20 cellular contexts compared by ENCODE assay signal in the genomic region with DNA sequence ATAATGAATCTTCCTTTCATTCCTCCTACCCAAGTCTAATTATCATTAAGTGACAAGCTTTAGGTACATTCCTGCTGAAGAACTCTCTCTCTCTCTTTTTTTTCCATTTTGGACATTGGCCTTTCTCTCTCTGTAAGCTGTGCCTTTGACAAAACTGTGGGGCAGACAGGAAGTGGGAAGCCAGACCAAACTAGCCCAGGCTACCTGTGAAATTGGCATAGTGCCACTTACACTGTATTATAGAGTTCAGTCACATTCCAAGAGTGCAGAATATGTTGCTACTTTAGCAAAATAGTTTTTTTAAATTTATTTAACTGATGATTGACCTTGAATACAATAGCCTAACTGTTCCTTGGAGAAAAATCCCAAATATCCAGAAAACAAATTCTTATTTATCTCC.
DNase-seq lines count a peak whose midpoint lies in the region; ATAC-seq, FAIRE-seq and TF ChIP-seq lines count a peak whose summit lies in the region.
"Had no signal": no experiment of that assay in that cellular context is flagged by ENCODE, and none has a peak within 500 bp of the region (broad histone marks: within the 10 kb centered on the region; RNA-seq: fewer than 3 reads in every experiment).

No MANE protein-coding gene starts in this region.

- H3K4me2 ChIP-seq in PC-3 (ENCODE audit: low read length): no peak overlapping the region
- H3K4me2 ChIP-seq: KMS-11, PC-9 had no signal

- H3K27me3 ChIP-seq in PC-3 (ENCODE audit: low read length): peaks cover 14% of the 10 kb centered on the region; the same call in 1 of the 2 replicates
- no peaks in the 10 kb centered on the region for H3K27me3 ChIP-seq in pancreas
- no peaks in the 10 kb centered on the region for H3K27me3 ChIP-seq in testis

- H3K4me3 ChIP-seq in PC-3 (ENCODE audit: low read length): no peak overlapping the region
- H3K4me3 ChIP-seq in pancreas: no peak overlapping the region
- H3K4me3 ChIP-seq in testis: no peak overlapping the region
- H3K4me3 ChIP-seq: PC-9, SJCRH30 had no signal

- H3K36me3 ChIP-seq in PC-3 (ENCODE audit: low read depth, low read length): no peaks in the 10 kb centered on the region
- no peaks in the 10 kb centered on the region for H3K36me3 ChIP-seq in pancreas
- no peaks in the 10 kb centered on the region for H3K36me3 ChIP-seq in testis (ENCODE audit: low read depth, missing control alignments)
- H3K36me3 ChIP-seq: SJCRH30 had no signal

- H3K79me2 ChIP-seq in PC-3 (ENCODE audit: low read length): no peaks in the 10 kb centered on the region

- ATAC-seq in PC-3 (no peak), pancreas (peak in 3 of 4 donors; percentile 56 to 77 (median 70))

- CTCF ChIA-PET in PC-3 (lab: Charles Lee): no interaction called here

- H4K20me1 ChIP-seq in PC-3 (ENCODE audit: low read length): no peaks in the 10 kb centered on the region

- peak; percentile 11 for DNase-seq in NCI-H2029 (lab: John Stamatoyannopoulos, UW)
- DNase-seq in NCI-H2029 treated with DMSO at 0.1 percent for 48 hours (lab: John Stamatoyannopoulos, UW): no peak
- peak; percentile 14 for DNase-seq in PC-3
- peak; percentile 1 for DNase-seq in glomerular visceral epithelial cell (ENCODE audit: extremely low spot score)
- DNase-seq in pancreas: no peak
- no peak for DNase-seq in testis
- no peak for DNase-seq in GM19239 (ENCODE audit: insufficient read length, low spot score)
- no peak for DNase-seq in SW 1271 (lab: John Stamatoyannopoulos, UW)
- DNase-seq: 8988T, COR-L47, DMS153, NCI-H1417 treated with DMSO at 0.1 percent for 48 hours, NCI-H1930, NCI-H2171, NCI-H446 treated with DMSO at 0.1 percent for 48 hours, NCI-H82, PC-9, SJCRH30 had no signal

- H3K9me2 ChIP-seq in PC-3 (replicated peaks; ENCODE audit: low read length): no peaks in the 10 kb centered on the region; the same call in 1 of the 2 replicates

- no peaks in the 10 kb centered on the region for H3K9me3 ChIP-seq in PC-3 (ENCODE audit: low read length)
- no peaks in the 10 kb centered on the region for H3K9me3 ChIP-seq in pancreas
- no peaks in the 10 kb centered on the region for H3K9me3 ChIP-seq in testis
- H3K9me3 ChIP-seq: SJCRH30 had no signal

- intact Hi-C loops in PC-3 (cut with micrococcal nuclease): no loop called here
- intact Hi-C loops in pancreas (cut with DNase I): no loop called here
- intact Hi-C loops in testis (cut with DNase I; ENCODE audit: low total_unique reads): no loop called here

- TF ChIP-seq POLR2A in testis (IDR thresholded peaks at IDR 0.05): no peak

- no peak overlapping the region for H3K9ac ChIP-seq in PC-3 (ENCODE audit: low read length)
- H3K9ac ChIP-seq: KMS-11 had no signal

- no TSS peak for BruUV-seq in PC-3 (replicated peaks; lab: Mats Ljungman, UMichigan)

- TF ChIP-seq CTCF in PC-3 (conservative IDR thresholded peaks at IDR 0.05; ENCODE audit: low read depth, low read length) (no peak), pancreas (IDR thresholded peaks at IDR 0.05) (no peak), testis (IDR thresholded peaks at IDR 0.05) (no peak)

- FAIRE-seq in pancreas (lab: Jason Lieb, UNC) (no peak), GM19239 (lab: Jason Lieb, UNC) (no peak)
- FAIRE-seq: H54 had no signal

- no peak overlapping the region for H3K27ac ChIP-seq in PC-3 (ENCODE audit: low read length)
- H3K27ac ChIP-seq in pancreas: no peak overlapping the region
- no peak overlapping the region for H3K27ac ChIP-seq in testis
- H3K27ac ChIP-seq: KMS-11, PC-9, SJCRH30 had no signal

- H2AFZ ChIP-seq in PC-3 (ENCODE audit: low read length): no peak overlapping the region
- H2AFZ ChIP-seq: PC-9 had no signal

- no peaks in the 10 kb centered on the region for H3F3A ChIP-seq in PC-3 (ENCODE audit: low read length, unreplicated experiment)

- H3K4me1 ChIP-seq in PC-3 (ENCODE audit: insufficient read depth, low read length) (no peaks in the 10 kb centered on the region), pancreas (peaks cover 0 to 7% (median 0%) of the 10 kb centered on the region in 3 donors), testis (peaks cover 4% of the 10 kb centered on the region)
- H3K4me1 ChIP-seq: SJCRH30 had no signal

- POLR2A ChIA-PET in PC-3 (lab: Charles Lee; ENCODE audit: unreplicated experiment): no interaction called here

Comparison
In these comparisons a context has a peak if more than half of its experiments do, and no peak if none do; other contexts are left out.
1. DNase-seq: peak in NCI-H2029 (single experiment), PC-3 (single experiment) and glomerular visceral epithelial cell (single experiment); none in NCI-H2029 treated with DMSO at 0.1 percent for 48 hours (single experiment), pancreas (0 of 6), testis (single experiment), GM19239 (single experiment) and SW 1271 (0 of 2).